ENCODE assay signal across 25 cellular contexts in genomic region chr1:6294080-6294867, GRCh38. TPM values are rescaled to one million over a fixed set of nuclear protein-coding genes. Genes with fewer than 3 reads are reported as not detected.
DNase-seq lines count a peak whose midpoint lies in the region; ATAC-seq and TF ChIP-seq lines count a peak whose summit lies in the region.
"Had no signal": no experiment of that assay in that cellular context is flagged by ENCODE, and none has a peak within 500 bp of the region (broad histone marks: within the 10 kb centered on the region; RNA-seq: fewer than 3 reads in every experiment).

No MANE protein-coding gene starts in this region.

- no peaks in the 10 kb centered on the region for H3K9me3 ChIP-seq in esophagus muscularis mucosa
- H3K9me3 ChIP-seq: BE2C, neutrophil had no signal

- ATAC-seq in activated T-cell treated with anti-CD3 and anti-CD28 coated beads, Interleukin-2, amount 50 U/mL, for 72 hours (replicated peaks in 1 of 2): peak in 1 of 2 donors; percentile 25
- ATAC-seq in left lobe of liver (peak; percentile 16), GM21619 (IDR thresholded peaks at IDR 0.05; ENCODE audit: unreplicated experiment) (no peak)
- ATAC-seq in stimulated activated effector memory CD8-positive, alpha-beta T cell treated with anti-CD3 and anti-CD28 coated beads, Interleukin-12 subunit alpha, Interleukin-12 subunit beta, amount 100 ng/mL, for 72 hours: peak; percentile 45
- ATAC-seq: T-helper 17 cell had no signal

- peaks cover 0 to 2% of the 10 kb centered on the region in 2 donors for H3K36me3 Mint-ChIP-seq in activated T-cell treated with anti-CD3 and anti-CD28 coated beads, Interleukin-2, amount 50 U/mL, for 72 hours (ENCODE audit: insufficient read depth in 2 of 2)
- peaks cover 23% of the 10 kb centered on the region for H3K36me3 Mint-ChIP-seq in brain
- H3K36me3 Mint-ChIP-seq in stimulated activated effector memory CD8-positive, alpha-beta T cell treated with anti-CD3 and anti-CD28 coated beads, Interleukin-12 subunit alpha, Interleukin-12 subunit beta, amount 100 ng/mL, for 72 hours: peaks cover 19% of the 10 kb centered on the region
- H3K36me3 Mint-ChIP-seq in activated T-helper 2 cell treated with anti-CD3 and anti-CD28 coated beads, Interferon-gamma antibody, Interleukin-2, Interleukin-4, amounts not matched to agents 10 μg/mL and 5 μg/mL and 100 μg/mL, durations not matched to agents 14 hours and 24 hours and 36 hours (ENCODE audit: low read depth): peaks cover 15% of the 10 kb centered on the region

- no peak for DNase-seq in activated T-cell treated with anti-CD3 and anti-CD28 coated beads, Interleukin-2, amount 50 U/mL, for 72 hours
- no peak for DNase-seq in activated T-cell treated with anti-CD3 and anti-CD28 coated beads, Interleukin-2, amount 50 U/mL, for 1 hour
- no peak for DNase-seq in left lobe of liver (ENCODE audit: low spot score)
- DNase-seq in stimulated activated effector memory CD8-positive, alpha-beta T cell treated with anti-CD3 and anti-CD28 coated beads, Interleukin-12 subunit alpha, Interleukin-12 subunit beta, amount 100 ng/mL, for 72 hours (ENCODE audit: low spot score in 2 of 2): no peak
- DNase-seq in activated T-helper 2 cell treated with anti-CD3 and anti-CD28 coated beads, Interferon-gamma antibody, Interleukin-2, Interleukin-4, amounts not matched to agents 10 μg/mL and 5 μg/mL and 100 μg/mL, durations not matched to agents 14 hours and 24 hours and 36 hours (ENCODE audit: low spot score): no peak
- no peak for DNase-seq in esophagus muscularis mucosa (ENCODE audit: extremely low spot score)
- DNase-seq: activated CD4-positive, alpha-beta memory T cell treated with anti-CD3 and anti-CD28 coated beads for 36 hours; activated naive CD4-positive, alpha-beta T cell treated with anti-CD3 and anti-CD28 coated beads for 36 hours; amygdala; BE2C; caudate nucleus; foreskin fibroblast; HCEC 1CT; NCI-H1436; NCI-H2171; stimulated activated CD4-positive, alpha-beta T cell treated with anti-CD3 and anti-CD28 coated beads, Interleukin-4, amount 100 ng/mL, for 24 hours; T-helper 17 cell; WERI-Rb-1 had no signal

- H3K4me3 Mint-ChIP-seq in activated T-cell treated with anti-CD3 and anti-CD28 coated beads, Interleukin-2, amount 50 U/mL, for 72 hours: no peak overlapping the region
- peak overlapping the region in 1 of 5 experiments; percentile 67 for H3K4me3 Mint-ChIP-seq in brain
- H3K4me3 Mint-ChIP-seq in stimulated activated effector memory CD8-positive, alpha-beta T cell treated with anti-CD3 and anti-CD28 coated beads, Interleukin-12 subunit alpha, Interleukin-12 subunit beta, amount 100 ng/mL, for 72 hours: peak overlapping the region; percentile 37
- no peak overlapping the region for H3K4me3 Mint-ChIP-seq in activated T-helper 2 cell treated with anti-CD3 and anti-CD28 coated beads, Interferon-gamma antibody, Interleukin-2, Interleukin-4, amounts not matched to agents 10 μg/mL and 5 μg/mL and 100 μg/mL, durations not matched to agents 14 hours and 24 hours and 36 hours (ENCODE audit: low read depth)
- H3K4me3 Mint-ChIP-seq: activated CD4-positive, alpha-beta memory T cell treated with anti-CD3 and anti-CD28 coated beads for 36 hours; activated naive CD4-positive, alpha-beta T cell treated with anti-CD3 and anti-CD28 coated beads for 36 hours; T-helper 17 cell had no signal

- H3K4me3 ChIP-seq in esophagus muscularis mucosa: no peak overlapping the region

- H3K27ac Mint-ChIP-seq in activated T-cell treated with anti-CD3 and anti-CD28 coated beads, Interleukin-2, amount 50 U/mL, for 72 hours: peak overlapping the region; percentile 67
- peak overlapping the region in 4 of 5 experiments; percentile 79 to 92 (median 87) for H3K27ac Mint-ChIP-seq in brain
- peak overlapping the region; percentile 45 for H3K27ac Mint-ChIP-seq in stimulated activated effector memory CD8-positive, alpha-beta T cell treated with anti-CD3 and anti-CD28 coated beads, Interleukin-12 subunit alpha, Interleukin-12 subunit beta, amount 100 ng/mL, for 72 hours
- H3K27ac Mint-ChIP-seq in activated T-helper 2 cell treated with anti-CD3 and anti-CD28 coated beads, Interferon-gamma antibody, Interleukin-2, Interleukin-4, amounts not matched to agents 10 μg/mL and 5 μg/mL and 100 μg/mL, durations not matched to agents 14 hours and 24 hours and 36 hours: no peak overlapping the region
- H3K27ac Mint-ChIP-seq: activated CD4-positive, alpha-beta memory T cell treated with anti-CD3 and anti-CD28 coated beads for 36 hours; activated naive CD4-positive, alpha-beta T cell treated with anti-CD3 and anti-CD28 coated beads for 36 hours; T-helper 17 cell had no signal

- H3K4me1 ChIP-seq in esophagus muscularis mucosa: peaks cover 0 to 3% (median 0%) of the 10 kb centered on the region in 4 donors
- H3K4me1 ChIP-seq: BE2C had no signal

- H3K27me3 ChIP-seq in esophagus muscularis mucosa: no peaks in the 10 kb centered on the region
- H3K27me3 ChIP-seq: BE2C, neutrophil had no signal

- H3K27me3 Mint-ChIP-seq in activated T-cell treated with anti-CD3 and anti-CD28 coated beads, Interleukin-2, amount 50 U/mL, for 72 hours (ENCODE audit: low read depth): no peaks in the 10 kb centered on the region
- H3K27me3 Mint-ChIP-seq in brain: peaks cover 3% of the 10 kb centered on the region
- H3K27me3 Mint-ChIP-seq in activated T-helper 2 cell treated with anti-CD3 and anti-CD28 coated beads, Interferon-gamma antibody, Interleukin-2, Interleukin-4, amounts not matched to agents 10 μg/mL and 5 μg/mL and 100 μg/mL, durations not matched to agents 14 hours and 24 hours and 36 hours (ENCODE audit: low read depth): no peaks in the 10 kb centered on the region
- H3K27me3 Mint-ChIP-seq: activated CD4-positive, alpha-beta memory T cell treated with anti-CD3 and anti-CD28 coated beads for 36 hours; T-helper 17 cell had no signal

- H3K36me3 ChIP-seq in esophagus muscularis mucosa: peaks cover 0 to 19% (median 13%) of the 10 kb centered on the region in 4 donors
- H3K36me3 ChIP-seq: neutrophil had no signal

- H3K9me3 Mint-ChIP-seq in activated T-cell treated with anti-CD3 and anti-CD28 coated beads, Interleukin-2, amount 50 U/mL, for 72 hours: no peaks in the 10 kb centered on the region
- H3K9me3 Mint-ChIP-seq in brain: no peaks in the 10 kb centered on the region
- no peaks in the 10 kb centered on the region for H3K9me3 Mint-ChIP-seq in stimulated activated effector memory CD8-positive, alpha-beta T cell treated with anti-CD3 and anti-CD28 coated beads, Interleukin-12 subunit alpha, Interleukin-12 subunit beta, amount 100 ng/mL, for 72 hours
- no peaks in the 10 kb centered on the region for H3K9me3 Mint-ChIP-seq in activated T-helper 2 cell treated with anti-CD3 and anti-CD28 coated beads, Interferon-gamma antibody, Interleukin-2, Interleukin-4, amounts not matched to agents 10 μg/mL and 5 μg/mL and 100 μg/mL, durations not matched to agents 14 hours and 24 hours and 36 hours
- H3K9me3 Mint-ChIP-seq: activated CD4-positive, alpha-beta memory T cell treated with anti-CD3 and anti-CD28 coated beads for 36 hours; activated naive CD4-positive, alpha-beta T cell treated with anti-CD3 and anti-CD28 coated beads for 36 hours had no signal

- H3K27ac ChIP-seq in esophagus muscularis mucosa (replicated peaks in 1 of 4): no peak overlapping the region
- H3K27ac ChIP-seq: neutrophil, WERI-Rb-1 had no signal

- WGBS in esophagus muscularis mucosa: 93% methylated on average over 9 of the region's 14 CpGs

- no peak for TF ChIP-seq EP300 in esophagus muscularis mucosa (IDR thresholded peaks at IDR 0.05)

- no peak for TF ChIP-seq POLR2A in esophagus muscularis mucosa (IDR thresholded peaks at IDR 0.05; ENCODE audit: low read depth)

- intact Hi-C loops in activated T-helper 2 cell treated with anti-CD3 and anti-CD28 coated beads, Interferon-gamma antibody, Interleukin-2, Interleukin-4, amounts not matched to agents 10 μg/mL and 5 μg/mL and 100 μg/mL, durations not matched to agents 14 hours and 24 hours and 36 hours (cut with micrococcal nuclease): no loop called here
- intact Hi-C loops in esophagus muscularis mucosa (cut with DNase I): no loop called here

- TF ChIP-seq CTCF in brain (conservative IDR thresholded peaks at IDR 0.05): no peak
- TF ChIP-seq CTCF in esophagus muscularis mucosa (IDR thresholded peaks at IDR 0.05): no peak

- H3K4me1 Mint-ChIP-seq in activated T-cell treated with anti-CD3 and anti-CD28 coated beads, Interleukin-2, amount 50 U/mL, for 72 hours (ENCODE audit: low read depth): no peaks in the 10 kb centered on the region
- peaks cover 35% of the 10 kb centered on the region for H3K4me1 Mint-ChIP-seq in brain
- H3K4me1 Mint-ChIP-seq in stimulated activated effector memory CD8-positive, alpha-beta T cell treated with anti-CD3 and anti-CD28 coated beads, Interleukin-12 subunit alpha, Interleukin-12 subunit beta, amount 100 ng/mL, for 72 hours: peaks cover 19% of the 10 kb centered on the region
- no peaks in the 10 kb centered on the region for H3K4me1 Mint-ChIP-seq in activated T-helper 2 cell treated with anti-CD3 and anti-CD28 coated beads, Interferon-gamma antibody, Interleukin-2, Interleukin-4, amounts not matched to agents 10 μg/mL and 5 μg/mL and 100 μg/mL, durations not matched to agents 14 hours and 24 hours and 36 hours (ENCODE audit: low read depth)

RNA-seq across cellular contexts. Expression of gene GPR153, which starts 33.4 kb away (rescaled TPM):
- 1 to 10 TPM in 1 of 2 donors, under 1 TPM in 1; 0.62 to 1.6 TPM for total RNA-seq in activated T-cell treated with anti-CD3 and anti-CD28 coated beads, Interleukin-2, amount 50 U/mL, for 72 hours
- polyA plus RNA-seq in brain (ENCODE audit: insufficient read depth, low read depth, low replicate concordance): 4.4 TPM
- total RNA-seq in left lobe of liver (40.0 TPM), esophagus muscularis mucosa (10 to 100 TPM in 2 of 4 donors, 1 to 10 TPM in 2; 5.5 to 11.0 (median 9.3) TPM)
- total RNA-seq in activated T-helper 2 cell treated with anti-CD3 and anti-CD28 coated beads, Interferon-gamma antibody, Interleukin-2, Interleukin-4, amounts not matched to agents 10 μg/mL and 5 μg/mL and 100 μg/mL, durations not matched to agents 14 hours and 24 hours and 36 hours: 1.5 TPM in 2 replicates

RNA-seq across cellular contexts. Expression of gene HES3, which starts 50.3 kb away (rescaled TPM):
- not detected for total RNA-seq in activated T-cell treated with anti-CD3 and anti-CD28 coated beads, Interleukin-2, amount 50 U/mL, for 72 hours
- not detected for polyA plus RNA-seq in brain (ENCODE audit: insufficient read depth, low read depth, low replicate concordance)
- total RNA-seq in left lobe of liver: not detected
- total RNA-seq in activated T-helper 2 cell treated with anti-CD3 and anti-CD28 coated beads, Interferon-gamma antibody, Interleukin-2, Interleukin-4, amounts not matched to agents 10 μg/mL and 5 μg/mL and 100 μg/mL, durations not matched to agents 14 hours and 24 hours and 36 hours: not detected in 2 replicates
- not detected for total RNA-seq in esophagus muscularis mucosa
- total RNA-seq: activated CD4-positive, alpha-beta memory T cell treated with anti-CD3 and anti-CD28 coated beads for 36 hours; activated naive CD4-positive, alpha-beta T cell treated with anti-CD3 and anti-CD28 coated beads for 36 hours; dermis microvascular lymphatic vessel endothelial cell; M059J; pulmonary artery endothelial cell; T-helper 17 cell; urinary bladder had no signal
- polyA plus RNA-seq: urinary bladder had no signal

RNA-seq across cellular contexts. Expression of gene ICMT, which starts 58.5 kb away (rescaled TPM):
- total RNA-seq in activated T-cell treated with anti-CD3 and anti-CD28 coated beads, Interleukin-2, amount 50 U/mL, for 72 hours: 10 to 100 TPM; 39.5 to 46.9 TPM
- 68.0 TPM for polyA plus RNA-seq in brain (ENCODE audit: insufficient read depth, low read depth, low replicate concordance)
- 25.9 TPM for total RNA-seq in left lobe of liver
- 60.0 and 62.3 TPM in 2 replicates for total RNA-seq in activated T-helper 2 cell treated with anti-CD3 and anti-CD28 coated beads, Interferon-gamma antibody, Interleukin-2, Interleukin-4, amounts not matched to agents 10 μg/mL and 5 μg/mL and 100 μg/mL, durations not matched to agents 14 hours and 24 hours and 36 hours
- 10 to 100 TPM; 60.0 to 89.5 (median 77.8) TPM for total RNA-seq in esophagus muscularis mucosa
